Comparison of ENCODE assay signal across 8 cellular contexts in the genomic region with DNA sequence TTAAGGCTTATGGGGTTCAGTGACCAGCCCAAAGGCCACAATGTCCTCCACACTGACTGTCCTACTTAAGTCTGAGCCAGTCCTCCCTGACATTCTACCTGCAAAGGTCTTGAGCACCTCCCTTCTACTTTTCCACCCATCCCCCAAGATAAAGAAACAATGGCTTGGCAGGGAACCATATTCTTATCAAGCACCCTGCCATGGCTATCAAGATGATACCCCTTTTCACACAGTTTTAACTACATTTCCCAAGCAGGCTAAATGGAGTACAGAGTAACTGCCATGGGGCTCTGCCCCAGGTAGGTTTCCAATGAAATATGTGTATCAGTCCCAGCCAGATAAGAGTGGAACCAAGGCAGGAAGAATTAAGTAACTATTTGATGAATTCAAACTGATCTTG.
"Had no signal": no experiment of that assay in that cellular context is flagged by ENCODE, and none has a peak within 500 bp of the region (broad histone marks: within the 10 kb centered on the region; RNA-seq: fewer than 3 reads in every experiment).

No MANE protein-coding gene starts in this region.

- H3K4me3 Mint-ChIP-seq: IgD-negative memory B cell had no signal

- H3K4me1 Mint-ChIP-seq: IgD-negative memory B cell had no signal

- H3K27ac Mint-ChIP-seq: IgD-negative memory B cell had no signal

- DNase-seq: IMR-90, KBM-7, KG1 had no signal

- H3K9ac ChIP-seq: KMS-11 had no signal

- H3K36me3 Mint-ChIP-seq: IgD-negative memory B cell had no signal

- H3K27ac ChIP-seq: HL-60, KMS-11 had no signal

- H3K4me3 ChIP-seq: K562 had no signal

- H3K4me2 ChIP-seq: KMS-11 had no signal

- ATAC-seq: HepG2, K562 had no signal
